Comparison of ENCODE assay signal across 20 cellular contexts in genomic region chr1:36476945-36477344, GRCh38. TPM values are rescaled to one million over a fixed set of nuclear protein-coding genes. Genes with fewer than 3 reads are reported as not detected.
DNase-seq lines count a peak whose midpoint lies in the region; ATAC-seq and TF ChIP-seq lines count a peak whose summit lies in the region.
"Had no signal": no experiment of that assay in that cellular context is flagged by ENCODE, and none has a peak within 500 bp of the region (broad histone marks: within the 10 kb centered on the region; RNA-seq: fewer than 3 reads in every experiment).

No MANE protein-coding gene starts in this region.

- H3K4me3 Mint-ChIP-seq in natural killer cell treated with Interleukin-12 subunit alpha and Interleukin-12 subunit beta and Interleukin-15 and Interleukin-18, amount 100 ng/mL, for 72 hours: no peak overlapping the region
- H3K4me3 Mint-ChIP-seq in natural killer cell: no peak overlapping the region
- H3K4me3 Mint-ChIP-seq in effector memory CD8-positive, alpha-beta T cell: no peak overlapping the region
- H3K4me3 Mint-ChIP-seq: CD4-positive, alpha-beta T cell had no signal

- H3K27me3 Mint-ChIP-seq in natural killer cell treated with Interleukin-12 subunit alpha and Interleukin-12 subunit beta and Interleukin-15 and Interleukin-18, amount 100 ng/mL, for 72 hours: peaks cover 8 to 11% of the 10 kb centered on the region in 2 donors
- H3K27me3 Mint-ChIP-seq in natural killer cell (ENCODE audit: low read depth in 2 of 2): peaks cover 4 to 14% of the 10 kb centered on the region in 2 donors
- H3K27me3 Mint-ChIP-seq in effector memory CD8-positive, alpha-beta T cell: peaks cover 5 to 31% of the 10 kb centered on the region in 2 donors
- H3K27me3 Mint-ChIP-seq: CD4-positive, alpha-beta T cell had no signal

- peaks cover 98% of the 10 kb centered on the region for H3K36me3 ChIP-seq in neutrophil
- H3K36me3 ChIP-seq: BE2C, HAP-1 had no signal

- H3K4me1 Mint-ChIP-seq in natural killer cell treated with Interleukin-12 subunit alpha and Interleukin-12 subunit beta and Interleukin-15 and Interleukin-18, amount 100 ng/mL, for 72 hours (ENCODE audit: low read depth in 2 of 2): peaks cover 33 to 41% of the 10 kb centered on the region in 2 donors
- H3K4me1 Mint-ChIP-seq in natural killer cell: peaks cover 3 to 4% of the 10 kb centered on the region in 2 donors
- peaks cover 2% of the 10 kb centered on the region in 2 donors for H3K4me1 Mint-ChIP-seq in effector memory CD8-positive, alpha-beta T cell (ENCODE audit: low read depth in 2 of 2)

- H3K9me3 Mint-ChIP-seq in natural killer cell treated with Interleukin-12 subunit alpha and Interleukin-12 subunit beta and Interleukin-15 and Interleukin-18, amount 100 ng/mL, for 72 hours: no peaks in the 10 kb centered on the region
- H3K9me3 Mint-ChIP-seq in natural killer cell: no peaks in the 10 kb centered on the region
- H3K9me3 Mint-ChIP-seq in effector memory CD8-positive, alpha-beta T cell: no peaks in the 10 kb centered on the region
- H3K9me3 Mint-ChIP-seq: CD4-positive, alpha-beta T cell had no signal

- H3K36me3 Mint-ChIP-seq in natural killer cell treated with Interleukin-12 subunit alpha and Interleukin-12 subunit beta and Interleukin-15 and Interleukin-18, amount 100 ng/mL, for 72 hours: no peaks in the 10 kb centered on the region
- H3K36me3 Mint-ChIP-seq in natural killer cell: no peaks in the 10 kb centered on the region
- no peaks in the 10 kb centered on the region for H3K36me3 Mint-ChIP-seq in effector memory CD8-positive, alpha-beta T cell (ENCODE audit: insufficient read depth)

- H3K27ac ChIP-seq in neutrophil: peak overlapping the region; percentile 92
- H3K27ac ChIP-seq: GM23248 had no signal

- peak overlapping the region; percentile 52 to 84 for H3K27ac Mint-ChIP-seq in natural killer cell treated with Interleukin-12 subunit alpha and Interleukin-12 subunit beta and Interleukin-15 and Interleukin-18, amount 100 ng/mL, for 72 hours
- no peak overlapping the region for H3K27ac Mint-ChIP-seq in natural killer cell
- H3K27ac Mint-ChIP-seq in effector memory CD8-positive, alpha-beta T cell: peak overlapping the region; percentile 30 to 57
- H3K27ac Mint-ChIP-seq: CD4-positive, alpha-beta T cell had no signal

- no peaks in the 10 kb centered on the region for H3K9me3 ChIP-seq in neutrophil
- H3K9me3 ChIP-seq: BE2C, Caco-2, HAP-1 had no signal

- peak overlapping the region in 1 of 2 experiments; percentile 2 for H3K4me3 ChIP-seq in neutrophil (ENCODE audit: low read depth in 1 of 2, low read length in 1 of 2)
- H3K4me3 ChIP-seq: GM23248, HAP-1 had no signal

- intact Hi-C loops in natural killer cell (cut with micrococcal nuclease): no loop called here

- H3K27me3 ChIP-seq in neutrophil: no peaks in the 10 kb centered on the region
- H3K27me3 ChIP-seq: BE2C had no signal

- DNase-seq in natural killer cell treated with Interleukin-12 subunit alpha and Interleukin-12 subunit beta and Interleukin-15 and Interleukin-18, amount 100 ng/mL, for 72 hours (ENCODE audit: low spot score): no peak
- DNase-seq in natural killer cell (no peak), Ammon's horn (ENCODE audit: low spot score) (no peak), activated gamma-delta T cell treated with Interleukin-2 at 50 U/mL for 16 hours (no peak), foreskin melanocyte (no peak)
- DNase-seq in effector memory CD8-positive, alpha-beta T cell: no peak
- DNase-seq: BE2C; C1 segment of cervical spinal cord; Caco-2; CD4-positive, alpha-beta T cell; DMS153; DMS79; GDM1; GM23248 had no signal

- ATAC-seq in natural killer cell treated with Interleukin-12 subunit alpha and Interleukin-12 subunit beta and Interleukin-15 and Interleukin-18, amount 100 ng/mL, for 72 hours: no peak
- ATAC-seq in natural killer cell: no peak
- no peak for ATAC-seq in effector memory CD8-positive, alpha-beta T cell (replicated peaks)

- H3K4me1 ChIP-seq in neutrophil (ENCODE audit: control insufficient read depth in 1 of 2, insufficient read depth in 1 of 2, low read depth in 1 of 2, low read length in 1 of 2): peaks cover 48 to 65% of the 10 kb centered on the region in 2 experiments
- H3K4me1 ChIP-seq: BE2C, Caco-2, HAP-1 had no signal

- TF ChIP-seq CTCF in natural killer cell (IDR thresholded peaks at IDR 0.05) (no peak), neutrophil (IDR thresholded peaks at IDR 0.05) (no peak)

RNA-seq across cellular contexts. Expression of gene CSF3R, which starts 5.8 kb away (rescaled TPM):
- total RNA-seq in natural killer cell treated with Interleukin-12 subunit alpha and Interleukin-12 subunit beta and Interleukin-15 and Interleukin-18, amount 100 ng/mL, for 72 hours: under 1 TPM; 0.64 to 0.78 TPM
- total RNA-seq in natural killer cell: 10 to 100 TPM in 2 of 3 donors, 1 to 10 TPM in 1; 5.7 to 74.9 (median 11.7) TPM
- total RNA-seq: A172, Daoy, GM23248, H4, HT-29 had no signal

RNA-seq across cellular contexts. Expression of gene MRPS15, which starts 12.8 kb away (rescaled TPM):
- 100 to 1,000 TPM in 1 of 2 donors, 10 to 100 TPM in 1; 78.8 to 109 TPM for total RNA-seq in natural killer cell treated with Interleukin-12 subunit alpha and Interleukin-12 subunit beta and Interleukin-15 and Interleukin-18, amount 100 ng/mL, for 72 hours
- 10 to 100 TPM; 28.2 to 38.2 (median 32.0) TPM for total RNA-seq in natural killer cell

RNA-seq across cellular contexts. Expression of gene OSCP1, which starts 26.7 kb away (rescaled TPM):
- 1 to 10 TPM in 1 of 2 donors, under 1 TPM in 1; 0.59 to 1.2 TPM for total RNA-seq in natural killer cell treated with Interleukin-12 subunit alpha and Interleukin-12 subunit beta and Interleukin-15 and Interleukin-18, amount 100 ng/mL, for 72 hours
- 1 to 10 TPM in 1 of 3 donors, not detected in 2; 2.3 TPM for total RNA-seq in natural killer cell

Comparison
In these comparisons a context has a peak if more than half of its experiments do, and no peak if none do; other contexts are left out.
1. H3K27ac Mint-ChIP-seq: peak in natural killer cell treated with Interleukin-12 subunit alpha and Interleukin-12 subunit beta and Interleukin-15 and Interleukin-18, amount 100 ng/mL, for 72 hours (2 of 2) and effector memory CD8-positive, alpha-beta T cell (2 of 2); none in natural killer cell (0 of 2).